Comparison of ENCODE assay signal across 12 cellular contexts in genomic region chr6:17621003-17621402, GRCh38. TPM values are rescaled to one million over a fixed set of nuclear protein-coding genes. Genes with fewer than 3 reads are reported as not detected.
DNase-seq lines count a peak whose midpoint lies in the region; ATAC-seq and TF ChIP-seq lines count a peak whose summit lies in the region.
"Had no signal": no experiment of that assay in that cellular context is flagged by ENCODE, and none has a peak within 500 bp of the region (broad histone marks: within the 10 kb centered on the region; RNA-seq: fewer than 3 reads in every experiment).

No MANE protein-coding gene starts in this region.

- H3K36me3 Mint-ChIP-seq in activated B cell treated with CpG ODN at 0.5 μM for 24 hours (ENCODE audit: low read depth), result peaks cover 79% of the 10 kb centered on the region

- H3K4me3 ChIP-seq in upper lobe of right lung (no peak overlapping the region), right atrium auricular region (no peak overlapping the region)
- H3K4me3 ChIP-seq: GM23338 had no signal

- no peaks in the 10 kb centered on the region for H3K9me3 ChIP-seq in upper lobe of right lung
- H3K9me3 ChIP-seq in right atrium auricular region, result no peaks in the 10 kb centered on the region

- no peak for TF ChIP-seq CTCF in activated B cell treated with CpG ODN at 0.5 μM for 24 hours (IDR thresholded peaks at IDR 0.05)
- no peak for TF ChIP-seq CTCF in upper lobe of right lung (IDR thresholded peaks at IDR 0.05)
- no peak for TF ChIP-seq CTCF in right atrium auricular region (IDR thresholded peaks at IDR 0.05)

- H3K27ac Mint-ChIP-seq in activated B cell treated with CpG ODN at 0.5 μM for 24 hours, result peak overlapping the region; percentile 9
- H3K27ac Mint-ChIP-seq: GM23338 had no signal

- peaks cover 66% of the 10 kb centered on the region for H3K36me3 ChIP-seq in upper lobe of right lung
- H3K36me3 ChIP-seq in right atrium auricular region, result peaks cover 39% of the 10 kb centered on the region

- CTCF ChIA-PET in activated B cell treated with CpG ODN at 0.5 μM for 24 hours (lab: Charles Lee), result no interaction called here

- no peaks in the 10 kb centered on the region for H3K27me3 ChIP-seq in upper lobe of right lung
- no peaks in the 10 kb centered on the region for H3K27me3 ChIP-seq in right atrium auricular region

- POLR2A ChIA-PET in activated B cell treated with CpG ODN at 0.5 μM for 24 hours (lab: Charles Lee), result no interaction called here

- no peak overlapping the region for H3K27ac ChIP-seq in upper lobe of right lung
- H3K27ac ChIP-seq in right atrium auricular region, result no peak overlapping the region

- no peak overlapping the region for H3K4me3 Mint-ChIP-seq in activated B cell treated with CpG ODN at 0.5 μM for 24 hours
- H3K4me3 Mint-ChIP-seq: GM23338 had no signal

- H3K9me3 Mint-ChIP-seq in activated B cell treated with CpG ODN at 0.5 μM for 24 hours, result no peaks in the 10 kb centered on the region
- H3K9me3 Mint-ChIP-seq: GM23338 had no signal

- H3K27me3 Mint-ChIP-seq in activated B cell treated with CpG ODN at 0.5 μM for 24 hours, result no peaks in the 10 kb centered on the region

- peaks cover 16% of the 10 kb centered on the region for H3K4me1 Mint-ChIP-seq in activated B cell treated with CpG ODN at 0.5 μM for 24 hours
- H3K4me1 Mint-ChIP-seq: GM23338 had no signal

- intact Hi-C loops in activated B cell treated with CpG ODN at 0.5 μM for 24 hours (cut with micrococcal nuclease) (loop anchor here (1.0 kb wide), 1 partner anchor 21 kb away; the partner anchor contains the start of gene FAM8A1), upper lobe of right lung (cut with DNase I) (no loop called here)

- DNase-seq in activated B cell treated with CpG ODN at 0.5 μM for 24 hours (no peak), upper lobe of right lung (no peak), SW480 (ENCODE audit: low spot score) (no peak), right atrium auricular region (ENCODE audit: low spot score) (no peak)
- no peak for DNase-seq in activated effector memory CD4-positive, alpha-beta T cell treated with Interleukin-2 at 50 U/mL for 16 hours
- DNase-seq: activated CD4-positive, CD25-positive, alpha-beta regulatory T cell treated with anti-CD3 and anti-CD28 coated beads, Interleukin-2, amount 50 U/mL, for 72 hours; kidney; NK-92 treated with Interleukin-12 subunit alpha and Interleukin-12 subunit beta, amount 100 ng/mL, for 24 hours had no signal

- no peaks in the 10 kb centered on the region for H3K4me1 ChIP-seq in upper lobe of right lung
- peaks cover 0 to 5% of the 10 kb centered on the region in 2 donors for H3K4me1 ChIP-seq in right atrium auricular region

- ATAC-seq in GM18511 (IDR thresholded peaks at IDR 0.05; ENCODE audit: unreplicated experiment), result peak; percentile 81
- ATAC-seq in GM19463 (IDR thresholded peaks at IDR 0.05; ENCODE audit: unreplicated experiment), result peak; percentile 82
- ATAC-seq in HG03039 (IDR thresholded peaks at IDR 0.05; ENCODE audit: unreplicated experiment), result peak; percentile 58
- peak; percentile 31 for ATAC-seq in activated B cell treated with CpG ODN at 0.5 μM for 24 hours (ENCODE audit: low read depth)
- no peak for ATAC-seq in upper lobe of right lung
- ATAC-seq: GM23338 had no signal

RNA-seq across cellular contexts. Expression of gene FAM8A1, which starts 20.9 kb away (rescaled TPM):
- total RNA-seq in activated B cell treated with CpG ODN at 0.5 μM for 24 hours (2.6 and 3.0 TPM in 2 replicates), upper lobe of right lung (30.9 TPM), right atrium auricular region (10 to 100 TPM; 19.3 to 21.0 TPM)
